10 cellular contexts compared by ENCODE assay signal in the genomic region with DNA sequence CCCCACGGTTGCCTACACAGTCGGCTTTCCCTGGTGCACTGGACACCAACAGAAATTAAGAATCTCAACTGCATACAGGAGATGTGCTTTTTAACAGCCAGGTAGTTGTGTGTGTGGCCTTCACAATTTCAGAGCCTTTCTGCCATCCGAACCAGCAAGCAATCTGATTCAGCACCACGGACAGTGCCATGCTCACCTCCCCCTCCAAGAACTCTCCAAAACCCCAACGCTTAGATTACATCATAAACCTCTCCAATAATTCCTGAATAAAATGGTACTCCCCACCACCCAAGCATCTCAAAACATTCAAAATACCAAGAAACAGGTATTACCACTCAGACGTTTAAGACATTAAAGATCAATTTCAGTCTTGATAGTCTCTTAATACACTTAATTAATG. TPM values are rescaled to one million over a fixed set of nuclear protein-coding genes. Genes with fewer than 3 reads are reported as not detected.
DNase-seq lines count a peak whose midpoint lies in the region; ATAC-seq, FAIRE-seq and TF ChIP-seq lines count a peak whose summit lies in the region.
"Had no signal": no experiment of that assay in that cellular context is flagged by ENCODE, and none has a peak within 500 bp of the region (broad histone marks: within the 10 kb centered on the region; RNA-seq: fewer than 3 reads in every experiment).

No MANE protein-coding gene starts in this region.

- no peak overlapping the region for H3K27ac ChIP-seq in endothelial cell of umbilical vein (ENCODE audit: insufficient read depth, low read depth, low read length)
- H3K27ac ChIP-seq in prostate gland, result no peak overlapping the region
- H3K27ac ChIP-seq: KMS-11 had no signal

- no peak for TF ChIP-seq CTCF in endothelial cell of umbilical vein (IDR thresholded peaks at IDR 0.05; ENCODE audit: extremely low read depth in 1 of 2, insufficient read depth in 1 of 2, low read depth in 1 of 2, low read length in 2 of 2)
- no peak for TF ChIP-seq CTCF in prostate gland (IDR thresholded peaks at IDR 0.05)

- BruUV-seq in endothelial cell of umbilical vein (replicated peaks; lab: Mats Ljungman, UMichigan), result no TSS peak

- peak; percentile 15 for DNase-seq in HT1080 (ENCODE audit: low read depth)
- peak; percentile 15 to 23 for DNase-seq in activated CD4-positive, alpha-beta T cell treated with anti-CD3 and anti-CD28 coated beads for 24 hours (ENCODE audit: low read depth in 2 of 2)
- peak; percentile 42 for DNase-seq in endothelial cell of umbilical vein (ENCODE audit: low read depth, low spot score)
- DNase-seq in prostate gland (ENCODE audit: low spot score), result peak; percentile 22
- DNase-seq in DMS53 treated with DMSO at 0.1 percent for 48 hours (lab: John Stamatoyannopoulos, UW; ENCODE audit: unreplicated experiment), result no peak
- no peak for DNase-seq in NCI-H1694 treated with DMSO at 0.1 percent for 48 hours (lab: John Stamatoyannopoulos, UW)
- DNase-seq in SW 1271 (lab: John Stamatoyannopoulos, UW), result no peak

- peaks cover 99% of the 10 kb centered on the region for H3K79me2 ChIP-seq in endothelial cell of umbilical vein (ENCODE audit: control insufficient read depth, insufficient read depth, low read length)

- dilution Hi-C loops in endothelial cell of umbilical vein (cut with MboI; ENCODE audit: extremely low pct_ligation_motif_present, low sequenced_read_pairs), result no loop called here

- ATAC-seq in GM21619 (IDR thresholded peaks at IDR 0.05; ENCODE audit: unreplicated experiment), result no peak

- peak; percentile 24 for FAIRE-seq in endothelial cell of umbilical vein (lab: Jason Lieb, UNC)
- FAIRE-seq: keratinocyte had no signal

- no peak overlapping the region for H2AFZ ChIP-seq in endothelial cell of umbilical vein (ENCODE audit: low read depth, low read length)

- 31% methylated on average over 6 of the region's 6 CpGs for WGBS in prostate gland

- H3K27me3 ChIP-seq in endothelial cell of umbilical vein (ENCODE audit: control insufficient read depth in 2 of 2, insufficient read depth in 2 of 2, low read length in 2 of 2) (no peaks in the 10 kb centered on the region), prostate gland (replicated peaks; ENCODE audit: insufficient read depth) (no peaks in the 10 kb centered on the region)

- H3K9me3 ChIP-seq in endothelial cell of umbilical vein (replicated peaks; ENCODE audit: control insufficient read depth, insufficient read depth, low read length), result no peaks in the 10 kb centered on the region
- no peaks in the 10 kb centered on the region for H3K9me3 ChIP-seq in prostate gland

- H4K20me1 ChIP-seq in endothelial cell of umbilical vein (replicated peaks; ENCODE audit: control insufficient read depth, extremely low read depth, insufficient read depth, low read length), result peaks cover 17% of the 10 kb centered on the region

- no peak for TF ChIP-seq POLR2A in endothelial cell of umbilical vein (IDR thresholded peaks at IDR 0.05; ENCODE audit: low read depth, low read length)
- no peak for TF ChIP-seq POLR2A in prostate gland (IDR thresholded peaks at IDR 0.05)

- H3K36me3 ChIP-seq in endothelial cell of umbilical vein (ENCODE audit: control insufficient read depth in 2 of 2, extremely low read depth in 1 of 2, insufficient read depth in 2 of 2, low read length in 2 of 2) (peaks cover 5 to 13% of the 10 kb centered on the region in 2 experiments), prostate gland (no peaks in the 10 kb centered on the region)

- H3K4me1 ChIP-seq in endothelial cell of umbilical vein (ENCODE audit: control insufficient read depth, extremely low read depth, insufficient read depth, low read length) (no peaks in the 10 kb centered on the region), prostate gland (replicated peaks) (no peaks in the 10 kb centered on the region)

- CTCF ChIA-PET in endothelial cell of umbilical vein (lab: Charles Lee), result interaction anchor here (1.6 to 2.1 kb wide), 2 partner anchors 77 to 207 kb away, joined by 3 to 9 read pairs; no protein-coding TSS in a partner anchor

- H3K4me2 ChIP-seq in endothelial cell of umbilical vein (ENCODE audit: insufficient read depth, low read length), result no peak overlapping the region
- H3K4me2 ChIP-seq: KMS-11 had no signal

- no peaks in the 10 kb centered on the region for H3K9me1 ChIP-seq in endothelial cell of umbilical vein (replicated peaks; ENCODE audit: control insufficient read depth, extremely low read depth, insufficient read depth, low read length)

- no peak overlapping the region for H3K9ac ChIP-seq in endothelial cell of umbilical vein (replicated peaks; ENCODE audit: extremely low read depth, insufficient read depth, low read length)
- H3K9ac ChIP-seq: KMS-11 had no signal

- intact Hi-C loops in endothelial cell of umbilical vein (cut with micrococcal nuclease) (no loop called here), prostate gland (cut with DNase I) (no loop called here)

- H3K4me3 ChIP-seq in endothelial cell of umbilical vein (replicated peaks in 1 of 3; ENCODE audit: insufficient read depth in 1 of 3, low read depth in 1 of 3, low read length in 3 of 3), result no peak overlapping the region
- H3K4me3 ChIP-seq in prostate gland, result no peak overlapping the region

- POLR2A ChIA-PET in endothelial cell of umbilical vein (lab: Charles Lee), result interaction anchor here (0.9 kb wide), 1 partner anchor 77 kb away, joined by 3 read pairs; no protein-coding TSS in a partner anchor

TF ChIP-seq in endothelial cell of umbilical vein, 7 proteins besides CTCF, POLR2A, EP300 and RAD21:
- TF ChIP-seq POLR2AphosphoS5 (IDR thresholded peaks at IDR 0.05; ENCODE audit: insufficient read depth, low read depth, low read length) (no peak), EZH2 (IDR thresholded peaks at IDR 0.05; ENCODE audit: borderline replicate concordance, low read depth, low read length, severe bottlenecking) (no peak), JUN (IDR thresholded peaks at IDR 0.05; ENCODE audit: borderline replicate concordance, insufficient read depth, insufficient read length, low read depth) (no peak), MAX (IDR thresholded peaks at IDR 0.05; ENCODE audit: insufficient read depth, insufficient read length) (no peak), MYC (IDR thresholded peaks at IDR 0.05; ENCODE audit: low read depth, low read length) (no peak), GATA2 (IDR thresholded peaks at IDR 0.05; ENCODE audit: insufficient read depth, insufficient read length, low read depth, low read length) (no peak), FOS (IDR thresholded peaks at IDR 0.05; ENCODE audit: borderline replicate concordance, insufficient read depth, low read length) (no peak)

RNA-seq across cellular contexts. Expression of gene USP7, which starts 31.8 kb away (rescaled TPM):
- total RNA-seq in HT1080 (2014; rRNA removed; shearing (Covaris generic)), result 51.2 and 86.0 TPM in 2 replicates
- polyA plus RNA-seq in HT1080 (2015; cell fraction: cytosol; rRNA removed), result 56.3 and 76.2 TPM in 2 replicates
- polyA plus RNA-seq in HT1080 (2015; cell fraction: nucleus; rRNA removed), result 142 and 157 TPM in 2 replicates
- 130 and 138 TPM in 2 replicates for total RNA-seq in endothelial cell of umbilical vein
- polyA plus RNA-seq in endothelial cell of umbilical vein, result 12.3 and 17.7 TPM in 2 replicates
- polyA plus RNA-seq in endothelial cell of umbilical vein (2011; cell fraction: cytosol; rRNA removed), result 14.4 and 15.5 TPM in 2 replicates
- 96.4 and 103 TPM in 2 replicates for polyA plus RNA-seq in endothelial cell of umbilical vein (2011; cell fraction: nucleus; rRNA removed)
- 84.4 and 115 TPM in 2 replicates for polyA plus RNA-seq in endothelial cell of umbilical vein (2012)
- 116 and 129 TPM in 2 replicates for polyA minus RNA-seq in endothelial cell of umbilical vein
- 21.5 TPM for polyA minus RNA-seq in endothelial cell of umbilical vein (2011; cell fraction: cytosol; rRNA and poly(A)+ RNA removed)
- polyA minus RNA-seq in endothelial cell of umbilical vein (2011; cell fraction: nucleus; rRNA and poly(A)+ RNA removed), result 144 and 192 TPM in 2 replicates
- 10 to 100 TPM; 60.2 to 84.9 TPM for total RNA-seq in prostate gland

RNA-seq across cellular contexts. Expression of gene LITAFD, which starts 49.7 kb away (rescaled TPM):
- total RNA-seq in HT1080 (2014; rRNA removed; shearing (Covaris generic)), result not detected in 2 replicates
- not detected in 2 replicates for polyA plus RNA-seq in HT1080 (2015; cell fraction: cytosol; rRNA removed)
- not detected in 2 replicates for polyA plus RNA-seq in HT1080 (2015; cell fraction: nucleus; rRNA removed)
- total RNA-seq in endothelial cell of umbilical vein (not detected in 2 replicates), prostate gland (1 to 10 TPM in 1 of 2 donors, not detected in 1; 2.3 TPM)
- polyA plus RNA-seq in endothelial cell of umbilical vein, result not detected in 2 replicates
- polyA plus RNA-seq in endothelial cell of umbilical vein (2011; cell fraction: cytosol; rRNA removed), result not detected in 2 replicates
- not detected in 2 replicates for polyA plus RNA-seq in endothelial cell of umbilical vein (2011; cell fraction: nucleus; rRNA removed)
- not detected in 2 replicates for polyA plus RNA-seq in endothelial cell of umbilical vein (2012)
- not detected in 2 replicates for polyA minus RNA-seq in endothelial cell of umbilical vein
- polyA minus RNA-seq in endothelial cell of umbilical vein (2011; cell fraction: cytosol; rRNA and poly(A)+ RNA removed), result not detected
- not detected in 2 replicates for polyA minus RNA-seq in endothelial cell of umbilical vein (2011; cell fraction: nucleus; rRNA and poly(A)+ RNA removed)
- polyA plus RNA-seq: keratinocyte had no signal

Comparison
In these comparisons a context has a peak if more than half of its experiments do, and no peak if none do; other contexts are left out.
1. DNase-seq: peak in HT1080 (single experiment), activated CD4-positive, alpha-beta T cell treated with anti-CD3 and anti-CD28 coated beads for 24 hours (2 of 2), endothelial cell of umbilical vein (single experiment) and prostate gland (single experiment); none in DMS53 treated with DMSO at 0.1 percent for 48 hours (single experiment), NCI-H1694 treated with DMSO at 0.1 percent for 48 hours (single experiment) and SW 1271 (0 of 2).